In genomic region chr20:49936153-49937022, GRCh38 we compare ENCODE assay signal across 1 cellular context.
TF ChIP-seq lines count a peak whose summit lies in the region.

Gene RNF114, plus strand, starts transcription at chr20:49936397. Its CDS starts 16 bp downstream, at chr20:49936413.

TF ChIP-seq in GM12878, 131 proteins besides CTCF, POLR2A, EP300 and RAD21 (continued from another document):
- TF ChIP-seq PBX3 (IDR thresholded peaks at IDR 0.05; ENCODE audit: insufficient replicate concordance, low read depth, low read length) (no peak), MXI1 (IDR thresholded peaks at IDR 0.05; ENCODE audit: low read depth, low read length) (peak; percentile 67)
TF ChIP-seq in GM12878: peak in this region for 35.
